13 cellular contexts compared by ENCODE assay signal in the genomic region with DNA sequence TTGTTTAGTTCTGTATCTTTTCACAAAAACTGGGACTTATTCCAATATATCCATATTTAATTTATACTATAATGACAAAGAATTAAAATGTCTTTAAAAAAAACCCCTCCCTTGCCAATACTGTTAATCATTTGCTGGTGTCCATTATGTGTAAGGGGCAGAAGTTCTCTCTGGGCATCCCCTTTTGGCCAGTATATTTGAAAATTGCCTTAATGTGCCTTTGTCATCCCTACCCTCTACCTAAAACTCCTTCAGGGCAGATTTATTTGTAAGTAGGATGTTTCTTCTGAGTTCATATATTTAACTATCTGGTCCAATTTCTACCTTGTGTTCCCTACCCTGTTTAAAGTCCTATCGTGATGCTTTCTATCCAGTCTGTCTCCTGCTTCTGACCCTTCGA.
DNase-seq lines count a peak whose midpoint lies in the region; ATAC-seq, FAIRE-seq and TF ChIP-seq lines count a peak whose summit lies in the region.
"Had no signal": no experiment of that assay in that cellular context is flagged by ENCODE, and none has a peak within 500 bp of the region (broad histone marks: within the 10 kb centered on the region; RNA-seq: fewer than 3 reads in every experiment).

No MANE protein-coding gene starts in this region.

- H3K9me3 Mint-ChIP-seq in MCF 10A (ENCODE audit: unreplicated experiment), result no peaks in the 10 kb centered on the region

- BruUV-seq in MCF 10A (replicated peaks; lab: Mats Ljungman, UMichigan) (no TSS peak), mammary epithelial cell (replicated peaks; lab: Mats Ljungman, UMichigan) (no TSS peak)

- H2AFZ ChIP-seq in mammary epithelial cell (ENCODE audit: low read depth, low read length), result no peak overlapping the region

- 90% methylated on average over 2 of the region's 2 CpGs for WGBS in mammary epithelial cell (ENCODE audit: low coverage, missing lambda C conversion rate)
- WGBS in thyroid gland, 2 donors, result 89 to 90% methylated on average over 2 of the region's 2 CpGs

- H3K4me3 Mint-ChIP-seq in MCF 10A (ENCODE audit: unreplicated experiment), result no peak overlapping the region
- H3K4me3 Mint-ChIP-seq: activated naive CD8-positive, alpha-beta T cell treated with anti-CD3 and anti-CD28 coated beads, Interleukin-2, amount 10 ng/mL, durations not matched to agents 7 days and 5 days had no signal

- ATAC-seq in HG02885 (IDR thresholded peaks at IDR 0.05; ENCODE audit: poor library complexity, unreplicated experiment), result peak; percentile 26
- no peak for ATAC-seq in RWPE2 (ENCODE audit: low read depth)
- ATAC-seq: esophagus mucosa had no signal

- no peaks in the 10 kb centered on the region for H3K27me3 Mint-ChIP-seq in MCF 10A (ENCODE audit: insufficient read depth, unreplicated experiment)

- dilution Hi-C loops in mammary epithelial cell (cut with HindIII; ENCODE audit: low sequenced_read_pairs), result no loop called here

- TF ChIP-seq CTCF in MCF 10A (IDR thresholded peaks at IDR 0.05; ENCODE audit: unreplicated experiment), result no peak
- no peak for TF ChIP-seq CTCF in mammary epithelial cell (conservative IDR thresholded peaks at IDR 0.05 in 1 of 2, IDR thresholded peaks at IDR 0.05 in 1 of 2; ENCODE audit: extremely low read depth in 1 of 2, insufficient read depth in 1 of 2, low read depth in 1 of 2, low read length in 2 of 2)
- no peak for TF ChIP-seq CTCF in RWPE2 (IDR thresholded peaks at IDR 0.05; ENCODE audit: poor library complexity, severe bottlenecking)
- TF ChIP-seq CTCF in thyroid gland (IDR thresholded peaks at IDR 0.05), result no peak
- no peak for TF ChIP-seq CTCF in D721Med (IDR thresholded peaks at IDR 0.05; ENCODE audit: insufficient read depth, missing control alignments)

- H3K4me1 Mint-ChIP-seq in MCF 10A (ENCODE audit: insufficient read depth, unreplicated experiment), result peaks cover 36% of the 10 kb centered on the region

- no peak overlapping the region for H3K4me2 ChIP-seq in mammary epithelial cell (ENCODE audit: insufficient read depth, low read depth, low read length)

- in situ Hi-C loops in mammary epithelial cell (cut with MboI; ENCODE audit: low sequenced_read_pairs in 2 of 2), result no loop called here

- no peak for FAIRE-seq in D721Med (lab: Jason Lieb, UNC)

- H3K27me3 ChIP-seq in mammary epithelial cell (ENCODE audit: insufficient read depth, low read length) (no peaks in the 10 kb centered on the region), RWPE2 (ENCODE audit: insufficient read depth, poor library complexity, severe bottlenecking) (no peaks in the 10 kb centered on the region), thyroid gland (no peaks in the 10 kb centered on the region)

- H3K27ac Mint-ChIP-seq in MCF 10A (ENCODE audit: low read depth, unreplicated experiment), result peak overlapping the region; percentile 31
- H3K27ac Mint-ChIP-seq: activated naive CD8-positive, alpha-beta T cell treated with anti-CD3 and anti-CD28 coated beads, Interleukin-2, amount 10 ng/mL, durations not matched to agents 7 days and 5 days had no signal

- POLR2A ChIA-PET in MCF 10A (lab: Yijun Ruan, JAX), result interaction anchor here (1.3 to 4.5 kb wide), 3 partner anchors 14 to 61 kb away, joined by 3 to 21 read pairs (median 7); no protein-coding TSS in a partner anchor

- CTCF ChIA-PET in MCF 10A (lab: Yijun Ruan, JAX) (no interaction called here), mammary epithelial cell (lab: Charles Lee; ENCODE audit: low non-redundant PET) (no interaction called here)

- peaks cover 7% of the 10 kb centered on the region for H3K36me3 Mint-ChIP-seq in MCF 10A (ENCODE audit: insufficient read depth, unreplicated experiment)

- intact Hi-C loops in MCF 10A (cut with micrococcal nuclease), result no loop called here
- intact Hi-C loops in mammary epithelial cell (cut with micrococcal nuclease), result no loop called here
- intact Hi-C loops in thyroid gland (cut with DNase I), result no loop called here

- H3K27ac ChIP-seq in mammary epithelial cell (ENCODE audit: insufficient read depth, low read depth, low read length), result no peak overlapping the region
- H3K27ac ChIP-seq in RWPE2 (ENCODE audit: poor library complexity, severe bottlenecking), result peak overlapping the region; percentile 86
- H3K27ac ChIP-seq in thyroid gland, result peak overlapping the region; percentile 5 to 72 (median 48)
- H3K27ac ChIP-seq: 22Rv1 had no signal

- no peak for TF ChIP-seq POLR2A in thyroid gland (IDR thresholded peaks at IDR 0.05)

- no peaks in the 10 kb centered on the region for H4K20me1 ChIP-seq in mammary epithelial cell (ENCODE audit: insufficient read depth, low read length)

- no peak overlapping the region for H3K4me3 ChIP-seq in mammary epithelial cell (replicated peaks in 1 of 3; ENCODE audit: insufficient read depth in 1 of 3, low read depth in 2 of 3, low read length in 3 of 3)
- no peak overlapping the region for H3K4me3 ChIP-seq in RWPE2 (ENCODE audit: severe bottlenecking)
- H3K4me3 ChIP-seq in thyroid gland (replicated peaks in 1 of 3), result no peak overlapping the region

- H3K9me3 ChIP-seq in mammary epithelial cell (replicated peaks; ENCODE audit: insufficient read depth, low read length), result no peaks in the 10 kb centered on the region
- no peaks in the 10 kb centered on the region for H3K9me3 ChIP-seq in RWPE2 (ENCODE audit: severe bottlenecking)
- no peaks in the 10 kb centered on the region for H3K9me3 ChIP-seq in thyroid gland

- H3K4me1 ChIP-seq in mammary epithelial cell (ENCODE audit: insufficient read depth, low read length) (peaks cover 35% of the 10 kb centered on the region), RWPE2 (ENCODE audit: insufficient read depth, poor library complexity, severe bottlenecking) (peaks cover 39% of the 10 kb centered on the region), thyroid gland (peaks cover 43 to 47% of the 10 kb centered on the region in 2 donors)

- no peak overlapping the region for H3K9ac ChIP-seq in mammary epithelial cell (ENCODE audit: insufficient read depth, low read length)

- DNase-seq in MCF 10A (ENCODE audit: unreplicated experiment), result no peak
- DNase-seq in mammary epithelial cell, result no peak
- DNase-seq in RWPE2 (ENCODE audit: low spot score), result no peak
- no peak for DNase-seq in thyroid gland
- no peak for DNase-seq in T-helper 1 cell
- DNase-seq in NCI-H1436 treated with DMSO at 0.1 percent for 48 hours (lab: John Stamatoyannopoulos, UW), result no peak
- DNase-seq in D721Med (ENCODE audit: insufficient read length, low spot score), result no peak
- DNase-seq: activated naive CD8-positive, alpha-beta T cell treated with anti-CD3 and anti-CD28 coated beads, Interleukin-2, amount 10 ng/mL, durations not matched to agents 7 days and 5 days; GDM1; H7 had no signal

- no peaks in the 10 kb centered on the region for H3K36me3 ChIP-seq in mammary epithelial cell (ENCODE audit: insufficient read depth, low read length)
- H3K36me3 ChIP-seq in RWPE2 (ENCODE audit: low read depth), result peaks cover under 1% of the 10 kb centered on the region
- no peaks in the 10 kb centered on the region for H3K36me3 ChIP-seq in thyroid gland

- peaks cover 69% of the 10 kb centered on the region for H3K79me2 ChIP-seq in mammary epithelial cell (ENCODE audit: insufficient read depth, low read length)
